In genomic region chr2:48399828-48400552, GRCh38 we compare ENCODE assay signal across 1 cellular context.
TF ChIP-seq lines count a peak whose summit lies in the region.

No MANE protein-coding gene starts in this region.

TF ChIP-seq in GM23338, 12 proteins besides CTCF, POLR2A, EP300 and RAD21 (continued from another document):
- no peak for TF ChIP-seq ZNF462 (CRISPR knock-in tag; IDR thresholded peaks at IDR 0.05)
- no peak for TF ChIP-seq ETS1 (IDR thresholded peaks at IDR 0.05)
